ENCODE assay signal across 20 cellular contexts in genomic region chr3:98885851-98886250, GRCh38. TPM values are rescaled to one million over a fixed set of nuclear protein-coding genes. Genes with fewer than 3 reads are reported as not detected.
DNase-seq lines count a peak whose midpoint lies in the region; ATAC-seq, FAIRE-seq and TF ChIP-seq lines count a peak whose summit lies in the region.
"Had no signal": no experiment of that assay in that cellular context is flagged by ENCODE, and none has a peak within 500 bp of the region (broad histone marks: within the 10 kb centered on the region; RNA-seq: fewer than 3 reads in every experiment).

No MANE protein-coding gene starts in this region.

- H3K36me3 Mint-ChIP-seq in MCF 10A (ENCODE audit: insufficient read depth, unreplicated experiment) = peaks cover 14% of the 10 kb centered on the region
- H3K36me3 Mint-ChIP-seq: CD14-positive monocyte had no signal

- H3K27ac ChIP-seq in breast epithelium (no peak overlapping the region), foreskin keratinocyte (no peak overlapping the region), upper lobe of right lung (peak overlapping the region; percentile 1), small intestine (ENCODE audit: low read depth in 1 of 2, low read length in 1 of 2) (no peak overlapping the region)
- H3K27ac ChIP-seq: 22Rv1 had no signal

- no peak overlapping the region for H3K4me3 Mint-ChIP-seq in MCF 10A (ENCODE audit: unreplicated experiment)
- H3K4me3 Mint-ChIP-seq: activated CD4-positive, alpha-beta memory T cell treated with anti-CD3 and anti-CD28 coated beads, Interleukin-2, amount 10 ng/mL, durations not matched to agents 7 days and 5 days; activated naive CD8-positive, alpha-beta T cell treated with anti-CD3 and anti-CD28 coated beads, Interleukin-2, amount 50 U/mL, for 24 hours; activated T-cell treated with anti-CD3 and anti-CD28 coated beads, Interleukin-2, amount 50 U/mL, for 72 hours; CD14-positive monocyte; stimulated activated naive CD8-positive, alpha-beta T cell treated with anti-CD3 and anti-CD28 coated beads, Interleukin-15, amount 100 ng/mL, for 72 hours had no signal

- TF ChIP-seq CTCF in MCF 10A (IDR thresholded peaks at IDR 0.05; ENCODE audit: unreplicated experiment) (no peak), breast epithelium (IDR thresholded peaks at IDR 0.05) (no peak), astrocyte of the cerebellum (IDR thresholded peaks at IDR 0.05; ENCODE audit: low read depth, low read length, missing control alignments) (no peak), foreskin keratinocyte (conservative IDR thresholded peaks at IDR 0.05) (no peak), upper lobe of right lung (IDR thresholded peaks at IDR 0.05) (no peak)

- peaks cover 31% of the 10 kb centered on the region for H3K4me1 Mint-ChIP-seq in MCF 10A (ENCODE audit: insufficient read depth, unreplicated experiment)
- H3K4me1 Mint-ChIP-seq: activated CD4-positive, alpha-beta memory T cell treated with anti-CD3 and anti-CD28 coated beads, Interleukin-2, amount 10 ng/mL, durations not matched to agents 7 days and 5 days; activated naive CD8-positive, alpha-beta T cell treated with anti-CD3 and anti-CD28 coated beads, Interleukin-2, amount 50 U/mL, for 24 hours; CD14-positive monocyte; stimulated activated naive CD8-positive, alpha-beta T cell treated with anti-CD3 and anti-CD28 coated beads, Interleukin-15, amount 100 ng/mL, for 72 hours had no signal

- POLR2A ChIA-PET in MCF 10A (lab: Yijun Ruan, JAX) = interaction anchor here (0.9 to 12.8 kb wide), 9 partner anchors 9 to 101 kb away, joined by 3 to 278 read pairs (median 3); partner anchors contain the start of gene DCBLD2

- TF ChIP-seq POLR2A in breast epithelium (IDR thresholded peaks at IDR 0.05) = no peak

- 71 to 97% (median 86%) methylated on average over 1 of the region's 1 CpG for WGBS in small intestine, 3 donors

- peak; percentile 46 for DNase-seq in MCF 10A (ENCODE audit: unreplicated experiment)
- DNase-seq in breast epithelium (ENCODE audit: low spot score in 2 of 2) = no peak
- peak; percentile 45 for DNase-seq in astrocyte of the cerebellum (ENCODE audit: low read depth)
- no peak for DNase-seq in foreskin keratinocyte
- no peak for DNase-seq in upper lobe of right lung
- DNase-seq in germinal center (ENCODE audit: low spot score) = no peak
- DNase-seq in small intestine = no peak
- DNase-seq: activated CD4-positive, alpha-beta memory T cell treated with anti-CD3 and anti-CD28 coated beads, Interleukin-2, amount 10 ng/mL, durations not matched to agents 7 days and 5 days; activated naive CD8-positive, alpha-beta T cell treated with anti-CD3 and anti-CD28 coated beads, Interleukin-2, amount 50 U/mL, for 24 hours; activated T-cell treated with anti-CD3 and anti-CD28 coated beads, Interleukin-2, amount 50 U/mL, for 72 hours; DND-41; erythroblast; H7; Karpas-422; NCI-H1694; nucleus accumbens; stimulated activated naive CD8-positive, alpha-beta T cell treated with anti-CD3 and anti-CD28 coated beads, Interleukin-15, amount 100 ng/mL, for 72 hours had no signal

- H3K4me1 ChIP-seq in breast epithelium (peaks cover 0 to 3% of the 10 kb centered on the region in 2 donors), foreskin keratinocyte (peaks cover 55% of the 10 kb centered on the region), upper lobe of right lung (peaks cover 10% of the 10 kb centered on the region), small intestine (ENCODE audit: control insufficient read depth in 2 of 2, insufficient read depth in 1 of 2, low read depth in 1 of 2, low read length in 1 of 2) (no peaks in the 10 kb centered on the region)

- peak; percentile 25 for ATAC-seq in foreskin keratinocyte
- no peak for ATAC-seq in upper lobe of right lung
- ATAC-seq in HG03175 (IDR thresholded peaks at IDR 0.05; ENCODE audit: unreplicated experiment) = no peak
- ATAC-seq: activated naive CD8-positive, alpha-beta T cell treated with anti-CD3 and anti-CD28 coated beads, Interleukin-2, amount 50 U/mL, for 24 hours; activated T-cell treated with anti-CD3 and anti-CD28 coated beads, Interleukin-2, amount 50 U/mL, for 72 hours; stimulated activated naive CD8-positive, alpha-beta T cell treated with anti-CD3 and anti-CD28 coated beads, Interleukin-15, amount 100 ng/mL, for 72 hours had no signal

- no peaks in the 10 kb centered on the region for H3K36me3 ChIP-seq in breast epithelium
- peaks cover 2% of the 10 kb centered on the region for H3K36me3 ChIP-seq in upper lobe of right lung
- no peaks in the 10 kb centered on the region for H3K36me3 ChIP-seq in small intestine (ENCODE audit: control insufficient read depth in 2 of 2, insufficient read depth in 2 of 2, low read length in 2 of 2)

- BruUV-seq in MCF 10A (replicated peaks; lab: Mats Ljungman, UMichigan) = no TSS peak

- intact Hi-C loops in MCF 10A (cut with micrococcal nuclease) (loop anchor here (2.0 kb wide), 1 partner anchor 15 kb away; the partner anchor contains the start of gene DCBLD2), breast epithelium (cut with DNase I; ENCODE audit: low total_unique reads) (no loop called here), upper lobe of right lung (cut with DNase I) (no loop called here)

- H3K9me3 Mint-ChIP-seq in MCF 10A (ENCODE audit: unreplicated experiment) = no peaks in the 10 kb centered on the region
- H3K9me3 Mint-ChIP-seq: activated naive CD8-positive, alpha-beta T cell treated with anti-CD3 and anti-CD28 coated beads, Interleukin-2, amount 50 U/mL, for 24 hours; stimulated activated naive CD8-positive, alpha-beta T cell treated with anti-CD3 and anti-CD28 coated beads, Interleukin-15, amount 100 ng/mL, for 72 hours had no signal

- H3K9me3 ChIP-seq in breast epithelium (no peaks in the 10 kb centered on the region), upper lobe of right lung (no peaks in the 10 kb centered on the region), small intestine (ENCODE audit: control insufficient read depth, low read depth) (no peaks in the 10 kb centered on the region)

- in situ Hi-C loops in astrocyte of the cerebellum (cut with HindIII; ENCODE audit: low sequenced_read_pairs) = no loop called here

- H3K27ac Mint-ChIP-seq in MCF 10A (ENCODE audit: low read depth, unreplicated experiment) = peak overlapping the region; percentile 20
- H3K27ac Mint-ChIP-seq: activated CD4-positive, alpha-beta memory T cell treated with anti-CD3 and anti-CD28 coated beads, Interleukin-2, amount 10 ng/mL, durations not matched to agents 7 days and 5 days; activated naive CD8-positive, alpha-beta T cell treated with anti-CD3 and anti-CD28 coated beads, Interleukin-2, amount 50 U/mL, for 24 hours; activated T-cell treated with anti-CD3 and anti-CD28 coated beads, Interleukin-2, amount 50 U/mL, for 72 hours; stimulated activated naive CD8-positive, alpha-beta T cell treated with anti-CD3 and anti-CD28 coated beads, Interleukin-15, amount 100 ng/mL, for 72 hours had no signal

- CTCF ChIA-PET in MCF 10A (lab: Yijun Ruan, JAX) = interaction anchor here (0.7 to 1.8 kb wide), 5 partner anchors 16 to 108 kb away, joined by 3 to 5 read pairs (median 5); partner anchors contain the start of gene DCBLD2

- no peaks in the 10 kb centered on the region for H3K27me3 Mint-ChIP-seq in MCF 10A (ENCODE audit: insufficient read depth, unreplicated experiment)
- H3K27me3 Mint-ChIP-seq: activated naive CD8-positive, alpha-beta T cell treated with anti-CD3 and anti-CD28 coated beads, Interleukin-2, amount 50 U/mL, for 24 hours; stimulated activated naive CD8-positive, alpha-beta T cell treated with anti-CD3 and anti-CD28 coated beads, Interleukin-15, amount 100 ng/mL, for 72 hours had no signal

- H3K27me3 ChIP-seq in breast epithelium (no peaks in the 10 kb centered on the region), foreskin keratinocyte (no peaks in the 10 kb centered on the region), upper lobe of right lung (no peaks in the 10 kb centered on the region), small intestine (ENCODE audit: control insufficient read depth in 2 of 2, insufficient read depth in 2 of 2, low read length in 2 of 2) (no peaks in the 10 kb centered on the region)

- FAIRE-seq in small intestine (lab: Jason Lieb, UNC) = no peak

- H3K4me3 ChIP-seq in breast epithelium (no peak overlapping the region), astrocyte of the cerebellum (ENCODE audit: low read depth, low read length) (peak overlapping the region; percentile 29), upper lobe of right lung (no peak overlapping the region), small intestine (ENCODE audit: low read depth in 1 of 2, low read length in 2 of 2) (no peak overlapping the region)

RNA-seq across cellular contexts. Expression of gene DCBLD2, which starts 15.6 kb away (rescaled TPM):
- 161 and 206 TPM in 2 replicates for total RNA-seq in MCF 10A (2022)
- total RNA-seq in breast epithelium = 10 to 100 TPM; 27.2 to 46.7 (median 29.6) TPM
- total RNA-seq in foreskin keratinocyte = 397 and 472 TPM in 2 replicates
- 84.0 and 93.4 TPM in 2 replicates for polyA plus RNA-seq in foreskin keratinocyte
- total RNA-seq in upper lobe of right lung = 35.8 TPM
- 1 to 10 TPM in 2 of 3 donors, under 1 TPM in 1; 0.22 to 3.0 (median 1.1) TPM for polyA plus RNA-seq in small intestine

Comparison
In these comparisons a context has a peak if more than half of its experiments do, and no peak if none do; other contexts are left out.
1. DNase-seq: peak in MCF 10A (single experiment) and astrocyte of the cerebellum (single experiment); none in breast epithelium (0 of 2), foreskin keratinocyte (0 of 2), upper lobe of right lung (single experiment), germinal center (single experiment) and small intestine (single experiment).